Comparison of ENCODE assay signal across 10 cellular contexts in genomic region chr20:57211949-57212889, GRCh38. TPM values are rescaled to one million over a fixed set of nuclear protein-coding genes. Genes with fewer than 3 reads are reported as not detected.
DNase-seq lines count a peak whose midpoint lies in the region; ATAC-seq, FAIRE-seq and TF ChIP-seq lines count a peak whose summit lies in the region.
"Had no signal": no experiment of that assay in that cellular context is flagged by ENCODE, and none has a peak within 500 bp of the region (broad histone marks: within the 10 kb centered on the region; RNA-seq: fewer than 3 reads in every experiment).

No MANE protein-coding gene starts in this region.

- TF ChIP-seq CTCF in AG04450 (IDR thresholded peaks at IDR 0.05; ENCODE audit: low read depth, low read length), result no peak
- TF ChIP-seq CTCF in H1 (IDR thresholded peaks at IDR 0.05; ENCODE audit: control extremely low read depth in 1 of 3, insufficient read depth in 1 of 3, low read depth in 1 of 3, low read length in 3 of 3), result no peak
- TF ChIP-seq CTCF in CD14-positive monocyte (IDR thresholded peaks at IDR 0.05), result no peak

- 0 out of 2 replicates have a peak overlapping the region, but pooled peaks have one; percentile 6 for H2BK12ac ChIP-seq in H1 (ENCODE audit: low read depth, low read length)

- DNase-seq in AG04450 (ENCODE audit: low read depth, low spot score), result peak; percentile 44
- peak; percentile 50 for DNase-seq in NCI-H146 (lab: John Stamatoyannopoulos, UW)
- DNase-seq in H1 (ENCODE audit: low read depth in 1 of 2, low spot score in 2 of 2), result peak; percentile 34 to 75
- no peak for DNase-seq in CD14-positive monocyte (ENCODE audit: low spot score)
- no peak for DNase-seq in GF-D8 (lab: John Stamatoyannopoulos, UW)
- DNase-seq: activated naive CD8-positive, alpha-beta T cell treated with anti-CD3 and anti-CD28 coated beads, Interleukin-2, amount 10 ng/mL, durations not matched to agents 7 days and 5 days had no signal

- no peak overlapping the region for H2BK120ac ChIP-seq in H1 (replicated peaks; ENCODE audit: low read depth, low read length)

- CTCF ChIA-PET in AG04450 (lab: Charles Lee), result no interaction called here
- CTCF ChIA-PET in H1 (lab: Charles Lee; ENCODE audit: partially characterized antibody), result interaction anchor here (0.5 to 3.1 kb wide), 10 partner anchors 11 to 412 kb away, joined by 3 to 12 read pairs (median 4); partner anchors contain the start of gene SPO11

- peaks cover 2 to 18% (median 7%) of the 10 kb centered on the region in 3 donors for H3K27me3 Mint-ChIP-seq in CD14-positive monocyte (ENCODE audit: low read depth in 3 of 3)

- no peak for ATAC-seq in HG03025 (IDR thresholded peaks at IDR 0.05; ENCODE audit: low FRiP score, unreplicated experiment)
- no peak for ATAC-seq in HG02571 (IDR thresholded peaks at IDR 0.05; ENCODE audit: unreplicated experiment)

- H2BK15ac ChIP-seq in H1 (ENCODE audit: low read length), result no peak overlapping the region

- H3K4me3 ChIP-seq in AG04450 (ENCODE audit: low read depth, low read length) (no peak overlapping the region), H1 (ENCODE audit: extremely low read depth in 1 of 4, insufficient read depth in 2 of 4, low read depth in 3 of 4, low read length in 4 of 4) (peak overlapping the region in 2 of 4 experiments; percentile 19 to 38; a peak in 3 of 8 replicates), mesodermal cell (ENCODE audit: extremely low read depth, insufficient read depth, low read length, poor library complexity, severe bottlenecking) (no peak overlapping the region)

- H2BK5ac ChIP-seq in H1 (ENCODE audit: low read depth, low read length), result peak overlapping the region; percentile 79

- peak overlapping the region; percentile 54 for H4K91ac ChIP-seq in H1 (replicated peaks; ENCODE audit: insufficient read length, low read length)

- H3K27ac ChIP-seq in AG04450 (ENCODE audit: low read depth, low read length) (no peak overlapping the region), H1 (ENCODE audit: low read depth, low read length) (peak overlapping the region; percentile 56), mesodermal cell (ENCODE audit: low read depth, low read length, severe bottlenecking) (peak overlapping the region; percentile 74)

- no peak overlapping the region; the same call in 1 of the 2 replicates for H2AFZ ChIP-seq in H1 (ENCODE audit: low read length)

- peaks cover 0 to 28% (median 15%) of the 10 kb centered on the region in 4 experiments; a peak in 6 of 7 replicates for H3K4me1 ChIP-seq in H1 (replicated peaks in 1 of 4; ENCODE audit: control insufficient read depth in 3 of 4, insufficient read depth in 4 of 4, low read length in 3 of 4)
- peaks cover 12% of the 10 kb centered on the region for H3K4me1 ChIP-seq in mesodermal cell (ENCODE audit: control insufficient read depth, insufficient read depth, low read length, poor library complexity, severe bottlenecking)

- no peak for TF ChIP-seq RAD21 in H1 (IDR thresholded peaks at IDR 0.05 in 1 of 2, conservative IDR thresholded peaks at IDR 0.05 in 1 of 2; ENCODE audit: low read depth in 2 of 2, low read length in 2 of 2)

- peak overlapping the region; percentile 7; the same call in 1 of the 2 replicates for H2BK20ac ChIP-seq in H1 (ENCODE audit: low read length)

- H3K9me3 ChIP-seq in AG04450 (ENCODE audit: control insufficient read depth, insufficient read depth, low read length) (peaks cover 22% of the 10 kb centered on the region; the same call in 1 of the 2 replicates), H1 (ENCODE audit: insufficient read depth in 2 of 2, low read depth in 1 of 2, low read length in 1 of 2) (no peaks in the 10 kb centered on the region), mesodermal cell (ENCODE audit: control insufficient read depth, low read length) (peaks cover 4% of the 10 kb centered on the region)

- no peaks in the 10 kb centered on the region for H3K4me1 Mint-ChIP-seq in CD14-positive monocyte
- H3K4me1 Mint-ChIP-seq: activated naive CD8-positive, alpha-beta T cell treated with anti-CD3 and anti-CD28 coated beads, Interleukin-2, amount 10 ng/mL, durations not matched to agents 7 days and 5 days had no signal

- H3K27ac Mint-ChIP-seq in CD14-positive monocyte, result no peak overlapping the region
- H3K27ac Mint-ChIP-seq: activated naive CD8-positive, alpha-beta T cell treated with anti-CD3 and anti-CD28 coated beads, Interleukin-2, amount 10 ng/mL, durations not matched to agents 7 days and 5 days had no signal

- peak overlapping the region; percentile 37 to 60 for H3K4me2 ChIP-seq in H1 (ENCODE audit: insufficient read depth in 1 of 2, low read depth in 2 of 2, low read length in 2 of 2)

- H3K27me3 ChIP-seq in AG04450 (ENCODE audit: control insufficient read depth, insufficient read depth, low read length), result no peaks in the 10 kb centered on the region
- H3K27me3 ChIP-seq in H1 (replicated peaks in 1 of 4; ENCODE audit: control insufficient read depth in 3 of 4, extremely low read depth in 1 of 4, insufficient read depth in 3 of 4, low read length in 3 of 4), result peaks cover 0 to 5% (median 2%) of the 10 kb centered on the region in 4 experiments; a peak in 2 of 7 replicates

- FAIRE-seq in H1 (lab: Jason Lieb, UNC), result peak; percentile 58
- FAIRE-seq: G401.6 had no signal

- peaks cover 0 to 5% (median under 1%) of the 10 kb centered on the region in 7 donors for H3K9me3 Mint-ChIP-seq in CD14-positive monocyte
- H3K9me3 Mint-ChIP-seq: activated naive CD8-positive, alpha-beta T cell treated with anti-CD3 and anti-CD28 coated beads, Interleukin-2, amount 10 ng/mL, durations not matched to agents 7 days and 5 days had no signal

- TF ChIP-seq POLR2A in H1 (IDR thresholded peaks at IDR 0.05; ENCODE audit: control extremely low read depth in 1 of 2, low read depth in 2 of 2, low read length in 2 of 2), result no peak; a peak in 1 of 3 replicates

- H3K79me1 ChIP-seq in H1 (ENCODE audit: low read depth, low read length), result no peaks in the 10 kb centered on the region

- H4K5ac ChIP-seq in H1 (ENCODE audit: insufficient read length, low read depth, low read length), result peak overlapping the region; percentile 2

- no peak overlapping the region for H3K23ac ChIP-seq in H1 (ENCODE audit: insufficient read length)

- H3K79me2 ChIP-seq in H1 (ENCODE audit: control insufficient read depth in 1 of 2, insufficient read depth in 2 of 2, low read length in 2 of 2), result no peaks in the 10 kb centered on the region

- H3K4me3 Mint-ChIP-seq in CD14-positive monocyte, result peak overlapping the region in 1 of 2 donors; percentile 2
- H3K4me3 Mint-ChIP-seq: activated naive CD8-positive, alpha-beta T cell treated with anti-CD3 and anti-CD28 coated beads, Interleukin-2, amount 10 ng/mL, durations not matched to agents 7 days and 5 days had no signal

- no peaks in the 10 kb centered on the region for H3K36me3 Mint-ChIP-seq in CD14-positive monocyte
- H3K36me3 Mint-ChIP-seq: activated naive CD8-positive, alpha-beta T cell treated with anti-CD3 and anti-CD28 coated beads, Interleukin-2, amount 10 ng/mL, durations not matched to agents 7 days and 5 days had no signal

- H3K14ac ChIP-seq in H1 (ENCODE audit: insufficient read length), result no peak overlapping the region

- no peak overlapping the region for H3K4ac ChIP-seq in H1 (replicated peaks; ENCODE audit: insufficient read length, low read depth, low read length)

- no peak overlapping the region; the same call in none of the 2 replicates for H4K8ac ChIP-seq in H1 (ENCODE audit: extremely low read depth, insufficient read depth, low read length)

- H3K36me3 ChIP-seq in H1 (ENCODE audit: control insufficient read depth in 2 of 4, insufficient read depth in 4 of 4, low read length in 3 of 4) (no peaks in the 10 kb centered on the region), mesodermal cell (ENCODE audit: control insufficient read depth, insufficient read depth, low read length) (no peaks in the 10 kb centered on the region)

- H3K18ac ChIP-seq in H1 (ENCODE audit: extremely low read depth, low read length), result peak overlapping the region; percentile 4; the same call in 1 of the 2 replicates

- H3K23me2 ChIP-seq in H1 (ENCODE audit: low read depth, low read length), result no peaks in the 10 kb centered on the region

- H3K56ac ChIP-seq in H1 (replicated peaks; ENCODE audit: insufficient read length, low read depth, low read length), result no peak overlapping the region

- 26% methylated on average over 38 of the region's 38 CpGs; no CpG with 5 or more reads in 1 of the 2 experiments for WGBS in H1 (ENCODE audit: extremely low coverage in 1 of 2, insufficient coverage in 1 of 2, insufficient read length in 1 of 2, insufficient replicate concordance in 2 of 2, low coverage in 1 of 2, low lambda C conversion rate in 2 of 2, missing lambda C conversion rate in 1 of 2), 2 experiments
- WGBS in mesodermal cell (ENCODE audit: insufficient coverage in 2 of 2), 2 experiments, result 22 to 25% methylated on average over 33 to 34 of the region's 38 CpGs

- intact Hi-C loops in CD14-positive monocyte (cut with micrococcal nuclease), result no loop called here

- no peak overlapping the region; the same call in 1 of the 2 replicates for H2AK5ac ChIP-seq in H1 (ENCODE audit: low read depth, low read length)

- no peaks in the 10 kb centered on the region for H4K20me1 ChIP-seq in H1 (replicated peaks in 1 of 2; ENCODE audit: control insufficient read depth in 1 of 2, insufficient read depth in 2 of 2, low read length in 2 of 2)

- POLR2A ChIA-PET in AG04450 (lab: Yijun Ruan, JAX), result no interaction called here
- POLR2A ChIA-PET in H1 (lab: Charles Lee; ENCODE audit: partially characterized antibody), result interaction anchor here (0.7 to 2.0 kb wide), 6 partner anchors 11 to 140 kb away, joined by 3 to 5 read pairs (median 3); no protein-coding TSS in a partner anchor

- no peak for TF ChIP-seq EP300 in H1 (IDR thresholded peaks at IDR 0.05; ENCODE audit: borderline replicate concordance in 1 of 2, low read depth in 2 of 2, low read length in 2 of 2)

- peak overlapping the region in 1 of 4 experiments; percentile 8; a peak in 1 of 7 replicates for H3K9ac ChIP-seq in H1 (replicated peaks in 1 of 4; ENCODE audit: extremely low read depth in 1 of 4, low read depth in 3 of 4, low read length in 3 of 4)

TF ChIP-seq in H1, 55 proteins besides CTCF, POLR2A, EP300 and RAD21 (continues in another document):
- no peak for TF ChIP-seq HDAC2 (IDR thresholded peaks at IDR 0.05; ENCODE audit: borderline replicate concordance in 1 of 2, low read depth in 2 of 2, low read length in 2 of 2)

RNA-seq across cellular contexts. Expression of gene BMP7, which starts 54.2 kb away (rescaled TPM):
- not detected in 2 replicates for polyA plus RNA-seq in AG04450 (2011; rRNA removed)
- polyA minus RNA-seq in AG04450 (2011; rRNA and poly(A)+ RNA removed), result not detected in 2 replicates
- total RNA-seq in H1 (2021; fragmentation: NEBNext Ultra II Directional; extraction: Animal tissue kit (Norgen Biotek cat#: 25700)), result 7.2 and 9.2 TPM in 2 replicates
- 14.7 and 29.5 TPM in 2 replicates for polyA plus RNA-seq in H1 (2011; rRNA removed)
- 19.0 TPM for polyA plus RNA-seq in H1 (2011; cell fraction: cytosol; rRNA removed)
- 26.5 TPM for polyA plus RNA-seq in H1 (2011; cell fraction: nucleus; rRNA removed)
- polyA plus RNA-seq in H1 (2012, experiment 1 of 2), result 4.3 to 11.0 TPM (median 8.6 TPM) in 4 replicates
- 4.3 TPM for polyA plus RNA-seq in H1 (2012, experiment 2 of 2)
- polyA plus RNA-seq in H1 (2013, experiment 1 of 2), result 8.0 TPM
- polyA plus RNA-seq in H1 (2013, experiment 2 of 2), result 9.6 TPM
- 6.7 and 12.4 TPM in 2 replicates for polyA minus RNA-seq in H1 (2011; rRNA and poly(A)+ RNA removed)
- 14.2 TPM for polyA minus RNA-seq in H1 (2011; cell fraction: cytosol; rRNA and poly(A)+ RNA removed)
- polyA minus RNA-seq in H1 (2011; cell fraction: nucleus; rRNA and poly(A)+ RNA removed), result 13.2 TPM
- polyA plus RNA-seq in mesodermal cell (2013, experiment 1 of 2), result 4.6 TPM
- polyA plus RNA-seq in mesodermal cell (2013, experiment 2 of 2), result 3.0 TPM
- polyA plus RNA-seq in CD14-positive monocyte, result not detected
- total RNA-seq: activated naive CD8-positive, alpha-beta T cell treated with anti-CD3 and anti-CD28 coated beads, Interleukin-2, amount 10 ng/mL, durations not matched to agents 7 days and 5 days had no signal

Comparison
In these comparisons a context has a peak if more than half of its experiments do, and no peak if none do; other contexts are left out.
1. DNase-seq: peak in AG04450 (single experiment), NCI-H146 (single experiment) and H1 (2 of 2); none in CD14-positive monocyte (single experiment) and GF-D8 (single experiment).